ENCODE assay signal across 1 cellular context in the genomic region with DNA sequence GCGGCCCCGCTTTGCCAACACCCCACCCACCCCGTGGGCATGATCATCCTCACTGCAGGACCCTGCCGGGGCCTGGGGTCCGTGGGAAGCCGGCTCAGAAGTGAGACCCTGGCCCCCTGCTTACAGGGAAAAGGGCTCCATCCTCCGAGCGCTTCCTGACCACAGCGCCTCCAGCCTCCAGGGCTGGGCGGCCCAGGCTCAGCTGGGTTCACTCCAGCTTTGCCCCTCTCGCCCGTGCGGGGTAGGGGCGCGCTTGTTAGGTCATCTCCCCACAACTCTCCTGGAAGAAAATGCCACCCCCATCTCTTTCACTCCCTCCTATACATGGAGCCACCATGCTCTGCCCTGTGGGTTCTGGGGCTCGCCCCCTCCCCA.
A peak's percentile ranks its signal among the peaks of the same experiment; 100 is the strongest.
TF ChIP-seq lines count a peak whose summit lies in the region.

No MANE protein-coding gene starts in this region.

TF ChIP-seq in H1, 55 proteins besides CTCF, POLR2A, EP300 and RAD21:
- TF ChIP-seq TAF1 (IDR thresholded peaks at IDR 0.05; ENCODE audit: low read depth, low read length) (no peak), TBP (IDR thresholded peaks at IDR 0.05; ENCODE audit: low read depth, low read length) (peak; percentile 17; the same call in 1 of the 2 replicates), EGR1 (IDR thresholded peaks at IDR 0.05; ENCODE audit: borderline replicate concordance, low read depth, low read length) (no peak), KDM4A (IDR thresholded peaks at IDR 0.05; ENCODE audit: low read depth, low read length, severe bottlenecking) (peak; percentile 19), EZH2 (IDR thresholded peaks at IDR 0.05; ENCODE audit: low read depth, low read length, severe bottlenecking) (peak; percentile 20), PHF8 (conservative IDR thresholded peaks at IDR 0.05; ENCODE audit: low read depth, low read length) (0 out of 2 replicates have a peak, but pooled peaks have one; percentile 12)
TF ChIP-seq in H1: peak in this region for 4.
